20 cellular contexts compared by ENCODE assay signal in genomic region chr16:70632273-70632672, GRCh38. TPM values are rescaled to one million over a fixed set of nuclear protein-coding genes. Genes with fewer than 3 reads are reported as not detected.
DNase-seq lines count a peak whose midpoint lies in the region; ATAC-seq, FAIRE-seq and TF ChIP-seq lines count a peak whose summit lies in the region.
"Had no signal": no experiment of that assay in that cellular context is flagged by ENCODE, and none has a peak within 500 bp of the region (broad histone marks: within the 10 kb centered on the region; RNA-seq: fewer than 3 reads in every experiment).

No MANE protein-coding gene starts in this region.

- H3K18ac ChIP-seq in IMR-90 (ENCODE audit: low read depth, low read length) (no peak overlapping the region), H1 (ENCODE audit: extremely low read depth, low read length) (no peak overlapping the region; the same call in 1 of the 2 replicates)

- H3K79me1 ChIP-seq in IMR-90 (ENCODE audit: low read depth in 1 of 2, low read length in 2 of 2) (no peaks in the 10 kb centered on the region), H1 (ENCODE audit: low read depth, low read length) (no peaks in the 10 kb centered on the region)

- peaks cover 12% of the 10 kb centered on the region for H3K36me3 Mint-ChIP-seq in osteocyte (ENCODE audit: unreplicated experiment)
- no peaks in the 10 kb centered on the region for H3K36me3 Mint-ChIP-seq in activated T-cell treated with anti-CD3 and anti-CD28 coated beads, Interleukin-2, amount 50 U/mL, for 72 hours (ENCODE audit: insufficient read depth in 2 of 2)
- H3K36me3 Mint-ChIP-seq: CD4-positive, CD25-positive, alpha-beta regulatory T cell had no signal

- no peak overlapping the region for H4K91ac ChIP-seq in IMR-90 (ENCODE audit: insufficient read depth, low read depth, low read length)
- H4K91ac ChIP-seq in H1 (replicated peaks; ENCODE audit: insufficient read length, low read length): peak overlapping the region; percentile 67

- H3K27ac Mint-ChIP-seq in osteocyte (ENCODE audit: unreplicated experiment): peak overlapping the region; percentile 81
- H3K27ac Mint-ChIP-seq in activated T-cell treated with anti-CD3 and anti-CD28 coated beads, Interleukin-2, amount 50 U/mL, for 72 hours: no peak overlapping the region
- H3K27ac Mint-ChIP-seq: CD4-positive, CD25-positive, alpha-beta regulatory T cell had no signal

- H3K4ac ChIP-seq in IMR-90 (ENCODE audit: low read depth, low read length) (no peak overlapping the region), H1 (replicated peaks; ENCODE audit: insufficient read length, low read depth, low read length) (no peak overlapping the region)

- TF ChIP-seq RAD21 in IMR-90 (IDR thresholded peaks at IDR 0.05; ENCODE audit: low read length): no peak
- TF ChIP-seq RAD21 in H1 (IDR thresholded peaks at IDR 0.05 in 1 of 2, conservative IDR thresholded peaks at IDR 0.05 in 1 of 2; ENCODE audit: low read depth in 2 of 2, low read length in 2 of 2): no peak

- H2BK20ac ChIP-seq in IMR-90 (ENCODE audit: low read depth, low read length) (no peak overlapping the region), H1 (ENCODE audit: low read length) (no peak overlapping the region)

- TF ChIP-seq POLR2A in IMR-90 (IDR thresholded peaks at IDR 0.05; ENCODE audit: low read depth, low read length) (no peak), H1 (IDR thresholded peaks at IDR 0.05; ENCODE audit: control extremely low read depth in 1 of 2, low read depth in 2 of 2, low read length in 2 of 2) (no peak), breast epithelium (IDR thresholded peaks at IDR 0.05) (no peak)

- H3K9me1 ChIP-seq in IMR-90 (ENCODE audit: insufficient read depth, low read length): peaks cover 5% of the 10 kb centered on the region; the same call in 1 of the 2 replicates

- H3K27me3 Mint-ChIP-seq in osteocyte (ENCODE audit: unreplicated experiment): no peaks in the 10 kb centered on the region
- H3K27me3 Mint-ChIP-seq in activated T-cell treated with anti-CD3 and anti-CD28 coated beads, Interleukin-2, amount 50 U/mL, for 72 hours (ENCODE audit: low read depth): no peaks in the 10 kb centered on the region

- no peak overlapping the region for H3K4me3 Mint-ChIP-seq in osteocyte (ENCODE audit: unreplicated experiment)
- no peak overlapping the region for H3K4me3 Mint-ChIP-seq in activated T-cell treated with anti-CD3 and anti-CD28 coated beads, Interleukin-2, amount 50 U/mL, for 72 hours
- H3K4me3 Mint-ChIP-seq: CD4-positive, CD25-positive, alpha-beta regulatory T cell; CD8-positive, alpha-beta memory T cell; H9 had no signal

- peaks cover 5% of the 10 kb centered on the region for H3K4me1 ChIP-seq in IMR-90 (ENCODE audit: control insufficient read depth, insufficient read depth, low read length)
- H3K4me1 ChIP-seq in H1 (replicated peaks in 1 of 4; ENCODE audit: control insufficient read depth in 3 of 4, insufficient read depth in 4 of 4, low read length in 3 of 4): peaks cover 0 to 2% (median 0%) of the 10 kb centered on the region in 4 experiments; a peak in 1 of 7 replicates
- H3K4me1 ChIP-seq in breast epithelium: no peaks in the 10 kb centered on the region
- H3K4me1 ChIP-seq: BE2C had no signal

- POLR2A ChIA-PET in IMR-90 (lab: Charles Lee; ENCODE audit: unreplicated experiment): no interaction called here
- POLR2A ChIA-PET in H1 (lab: Charles Lee; ENCODE audit: partially characterized antibody): interaction anchor here (0.9 to 2.5 kb wide), 7 partner anchors 14 to 78 kb away, joined by 3 to 8 read pairs (median 4); partner anchors contain the start of gene IL34

- no peak overlapping the region for H2BK12ac ChIP-seq in H1 (ENCODE audit: low read depth, low read length)

- TF ChIP-seq EP300 in H1 (IDR thresholded peaks at IDR 0.05; ENCODE audit: borderline replicate concordance in 1 of 2, low read depth in 2 of 2, low read length in 2 of 2): no peak

- H3K4me3 ChIP-seq in IMR-90 (ENCODE audit: insufficient read depth, low read depth, low read length) (no peak overlapping the region), H1 (ENCODE audit: extremely low read depth in 1 of 4, insufficient read depth in 2 of 4, low read depth in 3 of 4, low read length in 4 of 4) (no peak overlapping the region), breast epithelium (no peak overlapping the region)

- peaks cover 36% of the 10 kb centered on the region for H3K4me1 Mint-ChIP-seq in osteocyte (ENCODE audit: unreplicated experiment)
- no peaks in the 10 kb centered on the region for H3K4me1 Mint-ChIP-seq in activated T-cell treated with anti-CD3 and anti-CD28 coated beads, Interleukin-2, amount 50 U/mL, for 72 hours (ENCODE audit: low read depth)
- H3K4me1 Mint-ChIP-seq: CD4-positive, CD25-positive, alpha-beta regulatory T cell; CD8-positive, alpha-beta memory T cell had no signal

- H3K23me2 ChIP-seq in H1 (ENCODE audit: low read depth, low read length): no peaks in the 10 kb centered on the region

- H3K14ac ChIP-seq in IMR-90 (replicated peaks; ENCODE audit: low read depth, low read length) (no peak overlapping the region), H1 (ENCODE audit: insufficient read length) (no peak overlapping the region)

- H3K79me2 ChIP-seq in H1 (ENCODE audit: control insufficient read depth in 1 of 2, insufficient read depth in 2 of 2, low read length in 2 of 2): no peaks in the 10 kb centered on the region

- H3K9me3 ChIP-seq in IMR-90 (ENCODE audit: control insufficient read depth, insufficient read depth, low read length) (peaks cover 5% of the 10 kb centered on the region), H1 (ENCODE audit: insufficient read depth in 2 of 2, low read depth in 1 of 2, low read length in 1 of 2) (peaks cover 0 to 3% of the 10 kb centered on the region in 2 experiments; a peak in 1 of 4 replicates), breast epithelium (no peaks in the 10 kb centered on the region)
- H3K9me3 ChIP-seq: BE2C had no signal

- H2BK120ac ChIP-seq in IMR-90 (ENCODE audit: low read depth, low read length): no peak overlapping the region
- no peak overlapping the region for H2BK120ac ChIP-seq in H1 (replicated peaks; ENCODE audit: low read depth, low read length)

- H3K36me3 ChIP-seq in IMR-90 (ENCODE audit: control insufficient read depth, insufficient read depth, low read length) (no peaks in the 10 kb centered on the region), H1 (ENCODE audit: control insufficient read depth in 2 of 4, insufficient read depth in 4 of 4, low read length in 3 of 4) (no peaks in the 10 kb centered on the region), breast epithelium (no peaks in the 10 kb centered on the region)
- H3K36me3 ChIP-seq: BE2C had no signal

- H3K9ac ChIP-seq in IMR-90 (ENCODE audit: low read depth, low read length) (no peak overlapping the region), H1 (replicated peaks in 1 of 4; ENCODE audit: extremely low read depth in 1 of 4, low read depth in 3 of 4, low read length in 3 of 4) (no peak overlapping the region)
- H3K9ac ChIP-seq: KMS-11 had no signal

- DNase-seq in IMR-90 (no peak), H1 (ENCODE audit: low read depth in 1 of 2, low spot score in 2 of 2) (no peak), osteocyte (ENCODE audit: extremely low spot score, unreplicated experiment) (no peak), breast epithelium (ENCODE audit: low spot score in 2 of 2) (no peak), NCI-H1092 treated with DMSO at 0.1 percent for 48 hours (lab: John Stamatoyannopoulos, UW) (no peak)
- DNase-seq in activated T-cell treated with anti-CD3 and anti-CD28 coated beads, Interleukin-2, amount 50 U/mL, for 72 hours: no peak
- DNase-seq: ACHN; BE2C; C1 segment of cervical spinal cord; CD4-positive, CD25-positive, alpha-beta regulatory T cell; CD8-positive, alpha-beta memory T cell; COR-L47; GOT3; H9 had no signal

- no peak overlapping the region for H2AK9ac ChIP-seq in IMR-90 (replicated peaks; ENCODE audit: low read depth, low read length, poor library complexity)

- dilution Hi-C loops in IMR-90 (cut with HindIII; ENCODE audit: low sequenced_read_pairs, unreplicated experiment): no loop called here

- H3K23ac ChIP-seq in IMR-90 (ENCODE audit: low read depth, low read length) (no peak overlapping the region), H1 (ENCODE audit: insufficient read length) (no peak overlapping the region)

- H3K56ac ChIP-seq in IMR-90 (ENCODE audit: extremely low read depth, insufficient read depth, low read length): no peak overlapping the region
- no peak overlapping the region for H3K56ac ChIP-seq in H1 (replicated peaks; ENCODE audit: insufficient read length, low read depth, low read length)

- intact Hi-C loops in IMR-90 (cut with micrococcal nuclease) (no loop called here), breast epithelium (cut with DNase I; ENCODE audit: low total_unique reads) (no loop called here)

- H3K4me2 ChIP-seq in IMR-90 (ENCODE audit: low read depth, low read length) (no peak overlapping the region), H1 (ENCODE audit: insufficient read depth in 1 of 2, low read depth in 2 of 2, low read length in 2 of 2) (no peak overlapping the region)
- H3K4me2 ChIP-seq: KMS-11 had no signal

- WGBS in IMR-90 (ENCODE audit: extremely low coverage in 2 of 2, insufficient read length in 1 of 2), 2 experiments: 88% methylated on average over 1 of the region's 5 CpGs; no CpG with 5 or more reads in 1 of the 2 experiments
- 94% methylated on average over 5 of the region's 5 CpGs; no CpG with 5 or more reads in 1 of the 2 experiments for WGBS in H1 (ENCODE audit: extremely low coverage in 1 of 2, insufficient coverage in 1 of 2, insufficient read length in 1 of 2, insufficient replicate concordance in 2 of 2, low coverage in 1 of 2, low lambda C conversion rate in 2 of 2, missing lambda C conversion rate in 1 of 2), 2 experiments

- H4K20me1 ChIP-seq in IMR-90 (ENCODE audit: insufficient read depth, low read length) (peaks cover 5% of the 10 kb centered on the region; the same call in 1 of the 2 replicates), H1 (replicated peaks in 1 of 2; ENCODE audit: control insufficient read depth in 1 of 2, insufficient read depth in 2 of 2, low read length in 2 of 2) (no peaks in the 10 kb centered on the region)

- H3K27ac ChIP-seq in IMR-90 (ENCODE audit: insufficient read depth, low read length): no peak overlapping the region
- H3K27ac ChIP-seq in H1 (ENCODE audit: low read depth, low read length): no peak overlapping the region
- no peak overlapping the region for H3K27ac ChIP-seq in breast epithelium
- H3K27ac ChIP-seq: KMS-11 had no signal

- H4K8ac ChIP-seq in IMR-90 (ENCODE audit: low read depth in 2 of 2, low read length in 2 of 2) (no peak overlapping the region), H1 (ENCODE audit: extremely low read depth, insufficient read depth, low read length) (no peak overlapping the region)

- CTCF ChIA-PET in IMR-90 (lab: Yijun Ruan, JAX): no interaction called here
- CTCF ChIA-PET in H1 (lab: Charles Lee; ENCODE audit: partially characterized antibody): interaction anchor here (0.6 to 2.2 kb wide), 7 partner anchors 21 to 873 kb away, joined by 3 to 12 read pairs (median 4); no protein-coding TSS in a partner anchor

- no peak for FAIRE-seq in H1 (lab: Jason Lieb, UNC)
- FAIRE-seq: A204.1, G401.6, GM12891, GM18507, HepG2 had no signal

- no peaks in the 10 kb centered on the region for H3K27me3 ChIP-seq in IMR-90 (ENCODE audit: control insufficient read depth, insufficient read depth, low read length)
- no peaks in the 10 kb centered on the region for H3K27me3 ChIP-seq in H1 (replicated peaks in 1 of 4; ENCODE audit: control insufficient read depth in 3 of 4, extremely low read depth in 1 of 4, insufficient read depth in 3 of 4, low read length in 3 of 4)
- no peaks in the 10 kb centered on the region for H3K27me3 ChIP-seq in breast epithelium
- H3K27me3 ChIP-seq: BE2C had no signal

- no peak overlapping the region for H2BK5ac ChIP-seq in IMR-90 (ENCODE audit: low read depth, low read length, poor library complexity, severe bottlenecking)
- no peak overlapping the region; the same call in 1 of the 2 replicates for H2BK5ac ChIP-seq in H1 (ENCODE audit: low read depth, low read length)

- no peak for ATAC-seq in IMR-90 (ENCODE audit: low read depth)
- no peak for ATAC-seq in activated T-cell treated with anti-CD3 and anti-CD28 coated beads, Interleukin-2, amount 50 U/mL, for 72 hours (replicated peaks in 1 of 2)
- ATAC-seq: HepG2 had no signal

- H2AFZ ChIP-seq in IMR-90 (replicated peaks; ENCODE audit: low read length, poor library complexity) (peak overlapping the region; percentile 38), H1 (ENCODE audit: low read length) (peak overlapping the region; percentile 68; the same call in 1 of the 2 replicates)

- TF ChIP-seq CTCF in IMR-90 (conservative IDR thresholded peaks at IDR 0.05; ENCODE audit: low read depth, low read length) (no peak), H1 (IDR thresholded peaks at IDR 0.05; ENCODE audit: control extremely low read depth in 1 of 3, insufficient read depth in 1 of 3, low read depth in 1 of 3, low read length in 3 of 3) (no peak), osteocyte (IDR thresholded peaks at IDR 0.05) (no peak), breast epithelium (IDR thresholded peaks at IDR 0.05) (no peak)

- no peak overlapping the region for H4K5ac ChIP-seq in IMR-90 (ENCODE audit: low read depth, low read length)
- no peak overlapping the region for H4K5ac ChIP-seq in H1 (ENCODE audit: insufficient read length, low read depth, low read length)

- no peak overlapping the region for H2BK15ac ChIP-seq in IMR-90 (ENCODE audit: low read depth, low read length)
- no peak overlapping the region; the same call in 1 of the 2 replicates for H2BK15ac ChIP-seq in H1 (ENCODE audit: low read length)

- in situ Hi-C loops in IMR-90 (cut with MboI; ENCODE audit: low sequenced_read_pairs): loop anchor here (5.0 kb wide), 1 partner anchor 40 kb away; no protein-coding TSS in a partner anchor

- BruUV-seq in IMR-90 (replicated peaks; lab: Mats Ljungman, UMichigan): no TSS peak

- H2AK5ac ChIP-seq in IMR-90 (ENCODE audit: low read depth, low read length) (peak overlapping the region; percentile 45; the same call in 1 of the 2 replicates), H1 (ENCODE audit: low read depth, low read length) (no peak overlapping the region)

- peaks cover 5% of the 10 kb centered on the region for H3K9me3 Mint-ChIP-seq in osteocyte (ENCODE audit: unreplicated experiment)
- peaks cover 3 to 4% of the 10 kb centered on the region in 2 donors for H3K9me3 Mint-ChIP-seq in activated T-cell treated with anti-CD3 and anti-CD28 coated beads, Interleukin-2, amount 50 U/mL, for 72 hours

RNA-seq across cellular contexts. Expression of gene IL34, which starts 14.1 kb away (rescaled TPM):
- 1.1 and 1.3 TPM in 2 replicates for total RNA-seq in IMR-90 (2012; rRNA removed)
- 2.0 and 2.5 TPM in 2 replicates for polyA plus RNA-seq in IMR-90 (2012; rRNA removed)
- polyA plus RNA-seq in IMR-90 (2012; cell fraction: cytosol; rRNA removed): 2.1 and 4.5 TPM in 2 replicates
- 2.3 and 2.9 TPM in 2 replicates for polyA plus RNA-seq in IMR-90 (2012; cell fraction: nucleus; rRNA removed; ENCODE audit: low replicate concordance)
- total RNA-seq in H1 (2021; fragmentation: NEBNext Ultra II Directional; extraction: Animal tissue kit (Norgen Biotek cat#: 25700)): 4.0 and 4.6 TPM in 2 replicates
- 5.6 and 8.0 TPM in 2 replicates for polyA plus RNA-seq in H1 (2011; rRNA removed)
- polyA plus RNA-seq in H1 (2011; cell fraction: cytosol; rRNA removed): 6.7 TPM
- polyA plus RNA-seq in H1 (2011; cell fraction: nucleus; rRNA removed): 9.0 TPM
- polyA plus RNA-seq in H1 (2012, experiment 1 of 2): 4.6 to 6.5 TPM (median 5.2 TPM) in 4 replicates
- polyA plus RNA-seq in H1 (2012, experiment 2 of 2): 3.3 TPM
- polyA plus RNA-seq in H1 (2013, experiment 1 of 2): 2.7 TPM
- 3.3 TPM for polyA plus RNA-seq in H1 (2013, experiment 2 of 2)
- polyA minus RNA-seq in H1 (2011; rRNA and poly(A)+ RNA removed): 1.7 and 2.2 TPM in 2 replicates
- polyA minus RNA-seq in H1 (2011; cell fraction: cytosol; rRNA and poly(A)+ RNA removed): 4.3 TPM
- polyA minus RNA-seq in H1 (2011; cell fraction: nucleus; rRNA and poly(A)+ RNA removed): 1.5 TPM
- 12.7 and 14.3 TPM in 2 replicates for total RNA-seq in osteocyte
- total RNA-seq in activated T-cell treated with anti-CD3 and anti-CD28 coated beads, Interleukin-2, amount 50 U/mL, for 72 hours: under 1 TPM; 0.35 to 0.36 TPM
- total RNA-seq in breast epithelium: 10 to 100 TPM in 1 of 3 donors, 1 to 10 TPM in 1, under 1 TPM in 1; 0.64 to 37.9 (median 7.5) TPM
- total RNA-seq: CD4-positive, CD25-positive, alpha-beta regulatory T cell; CD8-positive, alpha-beta memory T cell had no signal
- polyA plus RNA-seq: CD4-positive, CD25-positive, alpha-beta regulatory T cell; CD8-positive, alpha-beta memory T cell had no signal

RNA-seq across cellular contexts. Expression of gene MTSS2, which starts 53.6 kb away (rescaled TPM):
- total RNA-seq in IMR-90 (2012; rRNA removed) (8.9 and 9.1 TPM in 2 replicates), osteocyte (156 and 169 TPM in 2 replicates), breast epithelium (10 to 100 TPM in 2 of 3 donors, 1 to 10 TPM in 1; 9.4 to 28.8 (median 22.8) TPM)
- polyA plus RNA-seq in IMR-90 (2012; rRNA removed) (86.2 and 108 TPM in 2 replicates), H1 (2011; rRNA removed) (23.3 and 33.8 TPM in 2 replicates)
- polyA plus RNA-seq in IMR-90 (2012; cell fraction: cytosol; rRNA removed): 69.9 and 88.4 TPM in 2 replicates
- polyA plus RNA-seq in IMR-90 (2012; cell fraction: nucleus; rRNA removed; ENCODE audit: low replicate concordance): 148 and 251 TPM in 2 replicates
- 34.2 and 36.7 TPM in 2 replicates for total RNA-seq in H1 (2021; fragmentation: NEBNext Ultra II Directional; extraction: Animal tissue kit (Norgen Biotek cat#: 25700))
- 26.1 TPM for polyA plus RNA-seq in H1 (2011; cell fraction: cytosol; rRNA removed)
- 34.8 TPM for polyA plus RNA-seq in H1 (2011; cell fraction: nucleus; rRNA removed)
- polyA plus RNA-seq in H1 (2012, experiment 1 of 2): 22.4 to 38.9 TPM (median 37.5 TPM) in 4 replicates
- 14.0 TPM for polyA plus RNA-seq in H1 (2012, experiment 2 of 2)
- 32.8 TPM for polyA plus RNA-seq in H1 (2013, experiment 1 of 2)
- 34.0 TPM for polyA plus RNA-seq in H1 (2013, experiment 2 of 2)
- 13.3 and 15.3 TPM in 2 replicates for polyA minus RNA-seq in H1 (2011; rRNA and poly(A)+ RNA removed)
- 23.2 TPM for polyA minus RNA-seq in H1 (2011; cell fraction: cytosol; rRNA and poly(A)+ RNA removed)
- 18.2 TPM for polyA minus RNA-seq in H1 (2011; cell fraction: nucleus; rRNA and poly(A)+ RNA removed)
- total RNA-seq in activated T-cell treated with anti-CD3 and anti-CD28 coated beads, Interleukin-2, amount 50 U/mL, for 72 hours: 1 to 10 TPM; 5.5 to 8.5 TPM
- polyA plus RNA-seq: CD4-positive, CD25-positive, alpha-beta regulatory T cell; CD8-positive, alpha-beta memory T cell had no signal
